Comparison of ENCODE assay signal across 10 cellular contexts in genomic region chr11:74870485-74870884, GRCh38.
DNase-seq lines count a peak whose midpoint lies in the region; ATAC-seq, FAIRE-seq and TF ChIP-seq lines count a peak whose summit lies in the region.
"Had no signal": no experiment of that assay in that cellular context is flagged by ENCODE, and none has a peak within 500 bp of the region (broad histone marks: within the 10 kb centered on the region; RNA-seq: fewer than 3 reads in every experiment).

No MANE protein-coding gene starts in this region.

- CTCF ChIA-PET in SK-N-SH (lab: Yijun Ruan, JAX): no interaction called here

- H3K27ac Mint-ChIP-seq in glutamatergic neuron (ENCODE audit: unreplicated experiment): no peak overlapping the region
- H3K27ac Mint-ChIP-seq: dendritic cell treated with granulocyte-macrophage colony-stimulating factor and Interleukin-4, amounts not matched to agents 40 ng/mL and 50 ng/mL, for 4 days had no signal

- DNase-seq in CMK (ENCODE audit: low read depth) (peak; percentile 40), GM19239 (ENCODE audit: insufficient read length, low spot score) (peak; percentile 20), SK-N-SH (peak; percentile 18), glutamatergic neuron (no peak)
- no peak for DNase-seq in NK-92 treated with Interleukin-12 subunit alpha and Interleukin-12 subunit beta, amount 100 ng/mL, for 24 hours (lab: John Stamatoyannopoulos, UW)

- peaks cover 23% of the 10 kb centered on the region for H3K9me3 Mint-ChIP-seq in glutamatergic neuron (ENCODE audit: unreplicated experiment)

- no peak overlapping the region for H3K4me2 ChIP-seq in SK-N-SH

- H2AFZ ChIP-seq in SK-N-SH (ENCODE audit: low read depth): no peak overlapping the region

- no peaks in the 10 kb centered on the region for H3K4me1 ChIP-seq in SK-N-SH (ENCODE audit: control insufficient read depth in 1 of 2, insufficient read depth in 2 of 2, low read depth in 1 of 2, low read length in 1 of 2)

- no peak overlapping the region for H3K4me3 Mint-ChIP-seq in glutamatergic neuron (ENCODE audit: unreplicated experiment)
- H3K4me3 Mint-ChIP-seq: dendritic cell treated with granulocyte-macrophage colony-stimulating factor and Interleukin-4, amounts not matched to agents 40 ng/mL and 50 ng/mL, for 4 days had no signal

- 0 out of 2 replicates have a peak, but pooled peaks have one; percentile 18 for TF ChIP-seq RAD21 in SK-N-SH (IDR thresholded peaks at IDR 0.05; ENCODE audit: low read length)

- peaks cover 72% of the 10 kb centered on the region for H3K36me3 Mint-ChIP-seq in glutamatergic neuron (ENCODE audit: unreplicated experiment)

- ATAC-seq in HG02759 (IDR thresholded peaks at IDR 0.05; ENCODE audit: unreplicated experiment): no peak
- ATAC-seq in activated CD4-positive, CD25-positive, alpha-beta regulatory T cell treated with anti-CD3 and anti-CD28 coated beads, Interleukin-2, amount 50 U/mL, for 24 hours: no peak
- no peak for ATAC-seq in HG03095 (IDR thresholded peaks at IDR 0.05; ENCODE audit: unreplicated experiment)

- no peak overlapping the region for H3K27ac ChIP-seq in SK-N-SH (ENCODE audit: low read depth in 2 of 2, low read length in 1 of 2)
- H3K27ac ChIP-seq: skin epidermis had no signal

- no peaks in the 10 kb centered on the region for H3K4me1 Mint-ChIP-seq in glutamatergic neuron (ENCODE audit: low read depth, unreplicated experiment)

- 94% methylated on average over 1 of the region's 1 CpG for WGBS in SK-N-SH (ENCODE audit: low lambda C conversion rate)

- peaks cover 6% of the 10 kb centered on the region for H3K27me3 Mint-ChIP-seq in glutamatergic neuron (ENCODE audit: unreplicated experiment)
- H3K27me3 Mint-ChIP-seq: dendritic cell treated with granulocyte-macrophage colony-stimulating factor and Interleukin-4, amounts not matched to agents 40 ng/mL and 50 ng/mL, for 4 days had no signal

- peaks cover 22 to 68% of the 10 kb centered on the region in 2 experiments for H3K36me3 ChIP-seq in SK-N-SH (replicated peaks in 1 of 2; ENCODE audit: control insufficient read depth in 1 of 2, insufficient read depth in 2 of 2, low read length in 1 of 2)

- no peaks in the 10 kb centered on the region for H3K27me3 ChIP-seq in SK-N-SH (ENCODE audit: insufficient read depth)

- peak; percentile 47 for TF ChIP-seq CTCF in SK-N-SH (IDR thresholded peaks at IDR 0.05)
- peak; percentile 47 for TF ChIP-seq CTCF in glutamatergic neuron (IDR thresholded peaks at IDR 0.05; ENCODE audit: partially characterized antibody, unreplicated experiment)

- no peak overlapping the region for H3K4me3 ChIP-seq in SK-N-SH (ENCODE audit: low read depth in 2 of 2, low read length in 1 of 2)
- H3K4me3 ChIP-seq: skin epidermis had no signal

- H3K9me2 ChIP-seq in SK-N-SH: no peaks in the 10 kb centered on the region

- TF ChIP-seq EP300 in SK-N-SH (IDR thresholded peaks at IDR 0.05; ENCODE audit: borderline replicate concordance in 1 of 2, low read depth in 1 of 2, low read length in 1 of 2): no peak

- POLR2A ChIA-PET in SK-N-SH (lab: Yijun Ruan, JAX): no interaction called here

- H4K20me1 ChIP-seq in SK-N-SH (ENCODE audit: insufficient read depth): no peaks in the 10 kb centered on the region

- peak; percentile 52 for FAIRE-seq in GM19239 (lab: Jason Lieb, UNC)

- H3K9ac ChIP-seq in SK-N-SH: no peak overlapping the region

- H3K9me3 ChIP-seq in SK-N-SH: peaks cover 46% of the 10 kb centered on the region

- peaks cover 10% of the 10 kb centered on the region for H3F3A ChIP-seq in SK-N-SH (replicated peaks; ENCODE audit: insufficient read depth)

- H3K79me2 ChIP-seq in SK-N-SH (ENCODE audit: insufficient read depth): peaks cover 4% of the 10 kb centered on the region; the same call in 1 of the 2 replicates

TF ChIP-seq in SK-N-SH, 30 proteins besides CTCF, POLR2A, EP300 and RAD21:
- TF ChIP-seq POLR2AphosphoS5 (IDR thresholded peaks at IDR 0.05; ENCODE audit: low read depth, low read length) (no peak), GABPA (IDR thresholded peaks at IDR 0.05; ENCODE audit: low read depth) (no peak), TCF12 (IDR thresholded peaks at IDR 0.05) (no peak)

Comparison
In these comparisons a context has a peak if more than half of its experiments do, and no peak if none do; other contexts are left out.
1. DNase-seq: peak in CMK (single experiment), GM19239 (single experiment) and SK-N-SH (single experiment); none in glutamatergic neuron (single experiment) and NK-92 treated with Interleukin-12 subunit alpha and Interleukin-12 subunit beta, amount 100 ng/mL, for 24 hours (single experiment).